In the genomic region with DNA sequence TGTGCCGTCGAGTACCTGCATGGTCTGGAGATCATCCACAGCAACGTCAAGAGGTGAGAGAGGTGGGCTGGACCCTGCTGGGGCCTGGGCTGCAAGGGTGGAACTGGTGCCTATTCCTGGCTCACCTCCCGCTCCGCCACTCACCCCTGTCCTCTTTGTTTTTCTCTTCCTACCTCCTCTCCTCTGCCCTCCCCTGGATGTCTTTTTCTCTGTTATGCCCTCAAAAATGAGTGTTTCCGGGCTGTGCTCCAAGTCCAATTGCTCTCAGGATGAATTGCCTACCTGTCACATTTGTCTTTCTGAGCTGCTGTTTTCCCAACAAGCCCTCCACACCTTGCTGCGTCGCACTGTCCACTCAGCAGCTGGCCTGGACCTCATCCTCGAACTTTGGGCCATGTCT, we compare ENCODE assay signal across 13 cellular contexts. TPM values are rescaled to one million over a fixed set of nuclear protein-coding genes. Genes with fewer than 3 reads are reported as not detected.
A peak's percentile ranks its signal among the peaks of the same experiment; 100 is the strongest.
DNase-seq lines count a peak whose midpoint lies in the region; ATAC-seq and TF ChIP-seq lines count a peak whose summit lies in the region.
"Had no signal": no experiment of that assay in that cellular context is flagged by ENCODE, and none has a peak within 500 bp of the region (broad histone marks: within the 10 kb centered on the region; RNA-seq: fewer than 3 reads in every experiment).

No MANE protein-coding gene starts in this region.

- no peaks in the 10 kb centered on the region for H3K9me3 ChIP-seq in SK-N-SH
- no peaks in the 10 kb centered on the region for H3K9me3 ChIP-seq in T-helper 17 cell (ENCODE audit: control insufficient read depth, low read length, poor library complexity, severe bottlenecking)
- H3K9me3 ChIP-seq: A549 had no signal

- CTCF ChIA-PET in SK-N-SH (lab: Yijun Ruan, JAX) = interaction anchor here (1.8 kb wide), 1 partner anchor 44 kb away, joined by 5 read pairs; no protein-coding TSS in a partner anchor

- H3K27ac Mint-ChIP-seq in T-helper 17 cell (peak overlapping the region; percentile 90), natural killer cell (peak overlapping the region; percentile 81 to 86)

- TF ChIP-seq CTCF in SK-N-SH (IDR thresholded peaks at IDR 0.05) (no peak), natural killer cell (IDR thresholded peaks at IDR 0.05) (no peak)

- no peak overlapping the region for H3K4me3 ChIP-seq in SK-N-SH (ENCODE audit: low read depth in 2 of 2, low read length in 1 of 2)
- H3K4me3 ChIP-seq: A549, cardiac muscle cell had no signal

- peaks cover 0 to 15% of the 10 kb centered on the region in 2 experiments for H3K36me3 ChIP-seq in SK-N-SH (replicated peaks in 1 of 2; ENCODE audit: control insufficient read depth in 1 of 2, insufficient read depth in 2 of 2, low read length in 1 of 2)
- H3K36me3 ChIP-seq: cardiac muscle cell had no signal

- WGBS in SK-N-SH (ENCODE audit: low lambda C conversion rate) = 95% methylated on average over 6 of the region's 9 CpGs

- H3F3A ChIP-seq in SK-N-SH (replicated peaks; ENCODE audit: insufficient read depth) = peaks cover 19% of the 10 kb centered on the region

- no peak for ATAC-seq in SK-N-SH treated with all-trans-retinoic acid at 6 μM for 48 hours
- no peak for ATAC-seq in T-helper 17 cell
- ATAC-seq in natural killer cell = no peak
- ATAC-seq in HG03565 (IDR thresholded peaks at IDR 0.05; ENCODE audit: unreplicated experiment) = no peak
- ATAC-seq: A549 had no signal

- H3K4me2 ChIP-seq in SK-N-SH = no peak overlapping the region

- intact Hi-C loops in natural killer cell (cut with micrococcal nuclease) = no loop called here

- no peak overlapping the region for H2AFZ ChIP-seq in SK-N-SH (ENCODE audit: low read depth)
- H2AFZ ChIP-seq: parathyroid adenoma had no signal

- DNase-seq in SK-N-SH (no peak), M059J (ENCODE audit: low read depth) (peak; percentile 28), T-helper 17 cell (no peak), natural killer cell (no peak), NCI-H2171 treated with DMSO at 0.1 percent for 48 hours (lab: John Stamatoyannopoulos, UW) (no peak)
- DNase-seq in stimulated activated naive CD4-positive, alpha-beta T cell treated with Interleukin-2 at 50 U/mL for 16 hours (lab: John Stamatoyannopoulos, UW) = no peak
- DNase-seq: HCEC 1CT had no signal

- no peak overlapping the region for H3K9ac ChIP-seq in SK-N-SH
- H3K9ac ChIP-seq: parathyroid adenoma had no signal

- H3K27me3 ChIP-seq in SK-N-SH (ENCODE audit: insufficient read depth) = no peaks in the 10 kb centered on the region
- H3K27me3 ChIP-seq: cardiac muscle cell had no signal

- H4K20me1 ChIP-seq in SK-N-SH (ENCODE audit: insufficient read depth) = no peaks in the 10 kb centered on the region

- no peaks in the 10 kb centered on the region for H3K9me2 ChIP-seq in SK-N-SH

- H3K4me3 Mint-ChIP-seq in T-helper 17 cell (no peak overlapping the region), natural killer cell (no peak overlapping the region)
- H3K4me3 Mint-ChIP-seq: T-helper 2 cell treated with Interferon-gamma antibody and Interleukin-4, amounts not matched to agents 5 μg/mL and 100 μg/mL, for 36 hours had no signal

- H3K27ac ChIP-seq in SK-N-SH (ENCODE audit: low read depth in 2 of 2, low read length in 1 of 2) = no peak overlapping the region
- H3K27ac ChIP-seq: cardiac muscle cell, parathyroid adenoma had no signal

- H3K4me1 Mint-ChIP-seq in T-helper 17 cell (peaks cover 33% of the 10 kb centered on the region), natural killer cell (peaks cover 30 to 47% of the 10 kb centered on the region in 2 donors)

- H3K27me3 Mint-ChIP-seq in T-helper 17 cell (no peaks in the 10 kb centered on the region), natural killer cell (ENCODE audit: low read depth in 2 of 2) (no peaks in the 10 kb centered on the region)

- no peak for TF ChIP-seq RAD21 in SK-N-SH (IDR thresholded peaks at IDR 0.05; ENCODE audit: low read length)

- POLR2A ChIA-PET in SK-N-SH (lab: Yijun Ruan, JAX) = no interaction called here

- H3K36me3 Mint-ChIP-seq in T-helper 17 cell (ENCODE audit: low read depth) (peaks cover 5% of the 10 kb centered on the region), natural killer cell (peaks cover 23% of the 10 kb centered on the region)

- no peak for TF ChIP-seq EP300 in SK-N-SH (IDR thresholded peaks at IDR 0.05; ENCODE audit: borderline replicate concordance in 1 of 2, low read depth in 1 of 2, low read length in 1 of 2)

- 0 out of 4 replicates have a peak, but pooled peaks cover 0 to 1% of the 10 kb centered on the region in 2 experiments for H3K4me1 ChIP-seq in SK-N-SH (ENCODE audit: control insufficient read depth in 1 of 2, insufficient read depth in 2 of 2, low read depth in 1 of 2, low read length in 1 of 2)
- H3K4me1 ChIP-seq: parathyroid adenoma had no signal

- peaks cover 0 to 2% of the 10 kb centered on the region in 2 donors for H3K9me3 Mint-ChIP-seq in natural killer cell

- H3K79me2 ChIP-seq in SK-N-SH (ENCODE audit: insufficient read depth) = no peaks in the 10 kb centered on the region
- H3K79me2 ChIP-seq: parathyroid adenoma had no signal

TF ChIP-seq in SK-N-SH, 30 proteins besides CTCF, POLR2A, EP300 and RAD21:
- no peak for TF ChIP-seq GABPA (IDR thresholded peaks at IDR 0.05; ENCODE audit: low read depth)
- TF ChIP-seq NFIC (IDR thresholded peaks at IDR 0.05; ENCODE audit: borderline replicate concordance) = 0 out of 2 replicates have a peak, but pooled peaks have one; percentile 22
- no peak for TF ChIP-seq SIN3A (IDR thresholded peaks at IDR 0.05; ENCODE audit: borderline replicate concordance, low read depth, low read length)
- TF ChIP-seq FOXJ3 (CRISPR knock-in tag; IDR thresholded peaks at IDR 0.05) = no peak
- TF ChIP-seq SMC3 (IDR thresholded peaks at IDR 0.05; ENCODE audit: low read depth, low read length) = no peak
- TF ChIP-seq PBX3 (IDR thresholded peaks at IDR 0.05) = no peak
- no peak for TF ChIP-seq MXI1 (IDR thresholded peaks at IDR 0.05; ENCODE audit: low read depth, low read length)
- TF ChIP-seq EZH2phosphoT487 (IDR thresholded peaks at IDR 0.05; ENCODE audit: borderline replicate concordance, low read depth) = no peak

TF ChIP-seq in SK-N-SH treated with all-trans-retinoic acid at 6 μM for 48 hours, 23 proteins besides CTCF, POLR2A, EP300 and RAD21:
- TF ChIP-seq ZNF8 (CRISPR knock-in tag; IDR thresholded peaks at IDR 0.05) = no peak
- TF ChIP-seq TOX (CRISPR knock-in tag; IDR thresholded peaks at IDR 0.05; ENCODE audit: borderline replicate concordance) = no peak
- no peak for TF ChIP-seq ZFP3 (CRISPR knock-in tag; IDR thresholded peaks at IDR 0.05)
- no peak for TF ChIP-seq SNAI2 (CRISPR knock-in tag; IDR thresholded peaks at IDR 0.05)
- no peak for TF ChIP-seq PPARA (CRISPR knock-in tag; IDR thresholded peaks at IDR 0.05; ENCODE audit: borderline replicate concordance)
- TF ChIP-seq ISL1 (CRISPR knock-in tag; IDR thresholded peaks at IDR 0.05) = no peak
- TF ChIP-seq, protein P1, sequence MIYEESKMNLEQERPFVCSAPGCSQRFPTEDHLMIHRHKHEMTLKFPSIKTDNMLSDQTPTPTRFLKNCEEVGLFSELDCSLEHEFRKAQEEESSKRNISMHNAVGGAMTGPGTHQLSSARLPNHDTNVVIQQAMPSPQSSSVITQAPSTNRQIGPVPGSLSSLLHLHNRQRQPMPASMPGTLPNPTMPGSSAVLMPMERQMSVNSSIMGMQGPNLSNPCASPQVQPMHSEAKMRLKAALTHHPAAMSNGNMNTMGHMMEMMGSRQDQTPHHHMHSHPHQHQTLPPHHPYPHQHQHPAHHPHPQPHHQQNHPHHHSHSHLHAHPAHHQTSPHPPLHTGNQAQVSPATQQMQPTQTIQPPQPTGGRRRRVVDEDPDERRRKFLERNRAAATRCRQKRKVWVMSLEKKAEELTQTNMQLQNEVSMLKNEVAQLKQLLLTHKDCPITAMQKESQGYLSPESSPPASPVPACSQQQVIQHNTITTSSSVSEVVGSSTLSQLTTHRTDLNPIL (CRISPR knock-in tag; IDR thresholded peaks at IDR 0.05; ENCODE audit: low read depth) = no peak
- no peak for TF ChIP-seq OSR1 (CRISPR knock-in tag; IDR thresholded peaks at IDR 0.05)
- no peak for TF ChIP-seq RARB (CRISPR knock-in tag; IDR thresholded peaks at IDR 0.05)
- TF ChIP-seq ZNF70 (CRISPR knock-in tag; IDR thresholded peaks at IDR 0.05) = no peak
- no peak for TF ChIP-seq TCF4 (CRISPR knock-in tag; IDR thresholded peaks at IDR 0.05; ENCODE audit: borderline replicate concordance)
- TF ChIP-seq ZNF565 (CRISPR knock-in tag; conservative IDR thresholded peaks at IDR 0.05; ENCODE audit: low read depth) = no peak
- TF ChIP-seq GLIS3 (CRISPR knock-in tag; IDR thresholded peaks at IDR 0.05) = no peak
- TF ChIP-seq BACH2 (CRISPR knock-in tag; IDR thresholded peaks at IDR 0.05; ENCODE audit: borderline replicate concordance) = no peak
- TF ChIP-seq CSDC2 (CRISPR knock-in tag; IDR thresholded peaks at IDR 0.05) = no peak
- TF ChIP-seq ESRRG (CRISPR knock-in tag; IDR thresholded peaks at IDR 0.05) = no peak
- no peak for TF ChIP-seq ZFP30 (CRISPR knock-in tag; IDR thresholded peaks at IDR 0.05)
- no peak for TF ChIP-seq CSRNP3 (CRISPR knock-in tag; IDR thresholded peaks at IDR 0.05)

RNA-seq across cellular contexts. Expression of gene TATDN2, which starts 28.5 kb away (rescaled TPM):
- 14.7 and 17.8 TPM in 2 replicates for polyA plus RNA-seq in SK-N-SH (2012; rRNA removed)
- polyA plus RNA-seq in SK-N-SH (2012; cell fraction: cytosol; rRNA removed) = 12.8 and 15.2 TPM in 2 replicates
- 18.3 and 22.1 TPM in 2 replicates for polyA plus RNA-seq in SK-N-SH (2012; cell fraction: nucleus; rRNA removed)
- 13.4 and 14.4 TPM in 2 replicates for total RNA-seq in M059J (2014; rRNA removed; shearing (Covaris generic))
- total RNA-seq in T-helper 17 cell (10 to 100 TPM; 56.8 to 63.7 TPM), natural killer cell (10 to 100 TPM; 75.6 to 99.4 (median 88.4) TPM)

RNA-seq across cellular contexts. Expression of gene IRAK2, which starts 55.0 kb away (rescaled TPM):
- 7.7 and 8.6 TPM in 2 replicates for polyA plus RNA-seq in SK-N-SH (2012; rRNA removed)
- polyA plus RNA-seq in SK-N-SH (2012; cell fraction: cytosol; rRNA removed) = 5.4 and 6.5 TPM in 2 replicates
- polyA plus RNA-seq in SK-N-SH (2012; cell fraction: nucleus; rRNA removed) = 6.6 and 7.6 TPM in 2 replicates
- 7.6 and 8.2 TPM in 2 replicates for total RNA-seq in M059J (2014; rRNA removed; shearing (Covaris generic))
- 1 to 10 TPM; 4.6 to 5.0 TPM for total RNA-seq in T-helper 17 cell
- total RNA-seq in natural killer cell = 10 to 100 TPM; 10.4 to 28.2 (median 10.9) TPM
